ENCODE assay signal across 18 cellular contexts in genomic region chr10:89412287-89412686, GRCh38. TPM values are rescaled to one million over a fixed set of nuclear protein-coding genes. Genes with fewer than 3 reads are reported as not detected.
DNase-seq lines count a peak whose midpoint lies in the region; ATAC-seq, FAIRE-seq and TF ChIP-seq lines count a peak whose summit lies in the region.
"Not testable (repeated sequence)": the region's sequence is repeated elsewhere in the genome, so short reads cannot be mapped to it uniquely, and the experiment has no call there.
"Had no signal": no experiment of that assay in that cellular context is flagged by ENCODE, and none has a peak within 500 bp of the region (broad histone marks: within the 10 kb centered on the region; RNA-seq: fewer than 3 reads in every experiment).

No MANE protein-coding gene starts in this region.

- peaks cover 12% of the 10 kb centered on the region; the same call in 1 of the 3 replicates for H3K4me1 ChIP-seq in A549
- not testable (repeated sequence) for H3K4me1 ChIP-seq in astrocyte (ENCODE audit: insufficient read depth, low read length)

- DNase-seq in A549 (ENCODE audit: low read depth in 1 of 2, low spot score in 1 of 2) (peak in 1 of 2 experiments; percentile 30), HFFc6 (peak; percentile 27)
- DNase-seq in T-helper 2 cell treated with Interferon-gamma antibody and Interleukin-4, amounts not matched to agents 5 μg/mL and 100 μg/mL, for 36 hours (ENCODE audit: low spot score); astrocyte (ENCODE audit: low read depth); mesothelial cell of epicardium (ENCODE audit: low spot score in 2 of 2, unreplicated experiment in 2 of 2): not testable (repeated sequence)
- DNase-seq in activated CD4-positive, alpha-beta T cell treated with anti-CD3 and anti-CD28 coated beads, Interleukin-2, amount 50 U/mL, for 1 hour = peak; percentile 25
- DNase-seq in activated T-cell treated with anti-CD3 and anti-CD28 coated beads, Interleukin-2, amount 50 U/mL, for 72 hours = peak; percentile 25 to 50
- peak; percentile 50 for DNase-seq in stimulated activated CD4-positive, alpha-beta T cell treated with anti-CD3 and anti-CD28 coated beads, Interleukin-1b, Interleukin-23, amount 100 ng/mL, for 48 hours

- not testable (repeated sequence) for TF ChIP-seq EP300 in A549 (IDR thresholded peaks at IDR 0.05)

- peaks cover 26% of the 10 kb centered on the region for H3K4me1 Mint-ChIP-seq in HFFc6 (ENCODE audit: low read depth)
- peaks cover 43% of the 10 kb centered on the region for H3K4me1 Mint-ChIP-seq in T-helper 2 cell treated with Interferon-gamma antibody and Interleukin-4, amounts not matched to agents 5 μg/mL and 100 μg/mL, for 36 hours (ENCODE audit: low read depth)
- peaks cover 42% of the 10 kb centered on the region for H3K4me1 Mint-ChIP-seq in activated T-cell treated with anti-CD3 and anti-CD28 coated beads, Interleukin-2, amount 50 U/mL, for 72 hours (ENCODE audit: low read depth)
- not testable (repeated sequence) for H3K4me1 Mint-ChIP-seq in astrocyte (ENCODE audit: low read depth, unreplicated experiment)
- peaks cover 21% of the 10 kb centered on the region for H3K4me1 Mint-ChIP-seq in mesothelial cell of epicardium

- POLR2A ChIA-PET in A549 (lab: Yijun Ruan, JAX) = not testable (repeated sequence)

- H3K9me3 Mint-ChIP-seq in HFFc6 = peaks cover 11% of the 10 kb centered on the region
- not testable (repeated sequence) for H3K9me3 Mint-ChIP-seq in T-helper 2 cell treated with Interferon-gamma antibody and Interleukin-4, amounts not matched to agents 5 μg/mL and 100 μg/mL, for 36 hours; activated T-cell treated with anti-CD3 and anti-CD28 coated beads, Interleukin-2, amount 50 U/mL, for 72 hours; mesothelial cell of epicardium
- H3K9me3 Mint-ChIP-seq in astrocyte (ENCODE audit: unreplicated experiment) = peaks cover 14% of the 10 kb centered on the region

- H3K4me3 ChIP-seq in A549; astrocyte (ENCODE audit: insufficient read depth, low read depth, low read length): not testable (repeated sequence)

- not testable (repeated sequence) for H3K27ac ChIP-seq in A549; astrocyte (ENCODE audit: low read depth, low read length)

- H2AFZ ChIP-seq in astrocyte (ENCODE audit: low read depth, low read length) = not testable (repeated sequence)

- not testable (repeated sequence) for H3K27me3 ChIP-seq in astrocyte (ENCODE audit: insufficient read depth, low read length)

- TF ChIP-seq CTCF in A549 (IDR thresholded peaks at IDR 0.05); HFFc6 (IDR thresholded peaks at IDR 0.05); astrocyte (IDR thresholded peaks at IDR 0.05; ENCODE audit: insufficient read depth, low read depth, low read length); mesothelial cell of epicardium (IDR thresholded peaks at IDR 0.05; ENCODE audit: unreplicated experiment): not testable (repeated sequence)

- H3K4me3 Mint-ChIP-seq in HFFc6, mesothelial cell of epicardium: not testable (repeated sequence)
- H3K4me3 Mint-ChIP-seq in T-helper 2 cell treated with Interferon-gamma antibody and Interleukin-4, amounts not matched to agents 5 μg/mL and 100 μg/mL, for 36 hours = peak overlapping the region; percentile 10
- H3K4me3 Mint-ChIP-seq in activated T-cell treated with anti-CD3 and anti-CD28 coated beads, Interleukin-2, amount 50 U/mL, for 72 hours = peak overlapping the region; percentile 52 to 55
- peak overlapping the region; percentile 68 for H3K4me3 Mint-ChIP-seq in astrocyte (ENCODE audit: unreplicated experiment)

- peaks cover 13% of the 10 kb centered on the region for H3K79me2 ChIP-seq in astrocyte (ENCODE audit: insufficient read depth, low read length)

- ATAC-seq in A549; activated T-cell treated with anti-CD3 and anti-CD28 coated beads, Interleukin-2, amount 50 U/mL, for 72 hours (replicated peaks in 1 of 2): not testable (repeated sequence)

- 89% methylated on average over 11 of the region's 11 CpGs for WGBS in A549 (ENCODE audit: missing lambda C conversion rate)

- not testable (repeated sequence) for H3K4me2 ChIP-seq in A549; astrocyte (ENCODE audit: low read length)

- H3K36me3 Mint-ChIP-seq in HFFc6 (ENCODE audit: low read depth) (peaks cover 38% of the 10 kb centered on the region), astrocyte (ENCODE audit: low read depth, unreplicated experiment) (peaks cover 34% of the 10 kb centered on the region)
- H3K36me3 Mint-ChIP-seq in T-helper 2 cell treated with Interferon-gamma antibody and Interleukin-4, amounts not matched to agents 5 μg/mL and 100 μg/mL, for 36 hours (ENCODE audit: low read depth) = peaks cover 26% of the 10 kb centered on the region
- peaks cover 9 to 11% of the 10 kb centered on the region in 2 donors for H3K36me3 Mint-ChIP-seq in activated T-cell treated with anti-CD3 and anti-CD28 coated beads, Interleukin-2, amount 50 U/mL, for 72 hours (ENCODE audit: insufficient read depth in 2 of 2)
- H3K36me3 Mint-ChIP-seq in mesothelial cell of epicardium = not testable (repeated sequence)

- H3K36me3 ChIP-seq in astrocyte (ENCODE audit: insufficient read depth, low read length) = not testable (repeated sequence)

- H3K27me3 Mint-ChIP-seq in HFFc6 (ENCODE audit: insufficient read depth); activated T-cell treated with anti-CD3 and anti-CD28 coated beads, Interleukin-2, amount 50 U/mL, for 72 hours (ENCODE audit: low read depth); astrocyte (ENCODE audit: low read depth, unreplicated experiment); mesothelial cell of epicardium (ENCODE audit: low read depth): not testable (repeated sequence)
- peaks cover 19% of the 10 kb centered on the region for H3K27me3 Mint-ChIP-seq in T-helper 2 cell treated with Interferon-gamma antibody and Interleukin-4, amounts not matched to agents 5 μg/mL and 100 μg/mL, for 36 hours (ENCODE audit: low read depth)

- not testable (repeated sequence) for H3K27ac Mint-ChIP-seq in HFFc6; T-helper 2 cell treated with Interferon-gamma antibody and Interleukin-4, amounts not matched to agents 5 μg/mL and 100 μg/mL, for 36 hours; activated T-cell treated with anti-CD3 and anti-CD28 coated beads, Interleukin-2, amount 50 U/mL, for 72 hours; astrocyte (ENCODE audit: unreplicated experiment)
- H3K27ac Mint-ChIP-seq in mesothelial cell of epicardium = peak overlapping the region; percentile 68

- not testable (repeated sequence) for H3K9me3 ChIP-seq in A549; astrocyte (ENCODE audit: insufficient read depth, low read depth, low read length)

- CTCF ChIA-PET in A549 (lab: Yijun Ruan, JAX) = interaction anchor here (1.1 to 2.0 kb wide), 3 partner anchors 14 to 150 kb away, joined by 3 to 7 read pairs (median 3); no protein-coding TSS in a partner anchor

- TF ChIP-seq POLR2A in A549 (IDR thresholded peaks at IDR 0.05; ENCODE audit: low read length) = not testable (repeated sequence)

- not testable (repeated sequence) for FAIRE-seq in A549 (lab: Jason Lieb, UNC); astrocyte (lab: Jason Lieb, UNC)

- TF ChIP-seq RAD21 in A549 (conservative IDR thresholded peaks at IDR 0.05 in 1 of 2, IDR thresholded peaks at IDR 0.05 in 1 of 2) = not testable (repeated sequence)

- not testable (repeated sequence) for H4K20me1 ChIP-seq in astrocyte (ENCODE audit: insufficient read depth, low read length)

- H3K9ac ChIP-seq in astrocyte (ENCODE audit: low read length) = not testable (repeated sequence)

TF ChIP-seq in A549, 52 proteins besides CTCF, POLR2A, EP300 and RAD21:
- TF ChIP-seq MAFK (IDR thresholded peaks at IDR 0.05; ENCODE audit: partially characterized antibody) = peak; percentile 91
TF ChIP-seq in A549: peak in this region for 1; not testable (repeated sequence) for 51.

RNA-seq across cellular contexts. Expression of gene IFIT5, which starts 2.1 kb away (rescaled TPM):
- 10.1 and 11.5 TPM in 2 replicates for polyA plus RNA-seq in A549 (2011; rRNA removed)
- polyA plus RNA-seq in A549 (2012; cell fraction: cytosol; rRNA removed) = 2.0 and 2.1 TPM in 2 replicates
- 0.95 and 1.3 TPM in 2 replicates for polyA plus RNA-seq in A549 (2012; cell fraction: nucleus; rRNA removed)
- 7.8 to 8.0 TPM (median 7.9 TPM) in 3 replicates for polyA plus RNA-seq in A549 (2017; fragmentation: RNase III; extraction: RNeasy Plus Mini Kit Qiagen cat#74134 plus additional on column Dnase treatment)
- polyA minus RNA-seq in A549 (2011; rRNA and poly(A)+ RNA removed) = 4.1 and 4.8 TPM in 2 replicates
- 10 to 100 TPM; 19.2 to 26.1 (median 22.4) TPM for total RNA-seq in HFFc6 (2021; fragmentation: NEBNext Ultra II Directional; extraction: Animal tissue kit (Norgen Biotek cat#: 25700))
- 10 to 100 TPM in 1 of 2 donors, 1 to 10 TPM in 1; 6.6 to 10.2 TPM for total RNA-seq in activated T-cell treated with anti-CD3 and anti-CD28 coated beads, Interleukin-2, amount 50 U/mL, for 72 hours
- 42.9 and 44.7 TPM in 2 replicates for total RNA-seq in astrocyte
- 19.1 to 20.5 TPM (median 20.1 TPM) in 3 replicates for total RNA-seq in mesothelial cell of epicardium

RNA-seq across cellular contexts. Expression of gene IFIT1, which starts 19.9 kb away (rescaled TPM):
- polyA plus RNA-seq in A549 (2011; rRNA removed) (2.0 and 2.5 TPM in 2 replicates), A549 (2017; fragmentation: RNase III; extraction: RNeasy Plus Mini Kit Qiagen cat#74134 plus additional on column Dnase treatment) (2.1 to 3.7 TPM (median 2.8 TPM) in 3 replicates)
- 0.40 and 0.52 TPM in 2 replicates for polyA plus RNA-seq in A549 (2012; cell fraction: cytosol; rRNA removed)
- polyA plus RNA-seq in A549 (2012; cell fraction: nucleus; rRNA removed) = 0.14 and 0.24 TPM in 2 replicates
- 0.17 and 0.29 TPM in 2 replicates for polyA minus RNA-seq in A549 (2011; rRNA and poly(A)+ RNA removed)
- 10 to 100 TPM; 35.7 to 52.5 (median 49.1) TPM for total RNA-seq in HFFc6 (2021; fragmentation: NEBNext Ultra II Directional; extraction: Animal tissue kit (Norgen Biotek cat#: 25700))
- 1 to 10 TPM in 1 of 2 donors, under 1 TPM in 1; 0.79 to 2.7 TPM for total RNA-seq in activated T-cell treated with anti-CD3 and anti-CD28 coated beads, Interleukin-2, amount 50 U/mL, for 72 hours
- total RNA-seq in astrocyte (335 and 375 TPM in 2 replicates), mesothelial cell of epicardium (34.5 to 44.1 TPM (median 35.4 TPM) in 3 replicates)

RNA-seq across cellular contexts. Expression of gene IFIT1B, which starts 34.4 kb away (rescaled TPM):
- polyA plus RNA-seq in A549 (2011; rRNA removed) (not detected in 2 replicates), A549 (2017; fragmentation: RNase III; extraction: RNeasy Plus Mini Kit Qiagen cat#74134 plus additional on column Dnase treatment) (not detected in 3 replicates)
- polyA plus RNA-seq in A549 (2012; cell fraction: cytosol; rRNA removed) = not detected in 2 replicates
- not detected in 2 replicates for polyA plus RNA-seq in A549 (2012; cell fraction: nucleus; rRNA removed)
- not detected in 2 replicates for polyA minus RNA-seq in A549 (2011; rRNA and poly(A)+ RNA removed)
- not detected for total RNA-seq in HFFc6 (2021; fragmentation: NEBNext Ultra II Directional; extraction: Animal tissue kit (Norgen Biotek cat#: 25700))
- total RNA-seq in activated T-cell treated with anti-CD3 and anti-CD28 coated beads, Interleukin-2, amount 50 U/mL, for 72 hours = not detected
- total RNA-seq in astrocyte (not detected in 2 replicates), mesothelial cell of epicardium (not detected in 3 replicates)
- total RNA-seq: cardiac muscle cell, esophagus mucosa, foreskin keratinocyte, G401, HT-29, kidney epithelial cell, lower leg skin, right cardiac atrium, Right ventricle myocardium superior had no signal
- polyA plus RNA-seq: foreskin keratinocyte, heart left ventricle, right cardiac atrium had no signal
